ENCODE assay signal across 17 cellular contexts in genomic region chr5:97751556-97751955, GRCh38.
DNase-seq lines count a peak whose midpoint lies in the region; ATAC-seq and TF ChIP-seq lines count a peak whose summit lies in the region.
"Had no signal": no experiment of that assay in that cellular context is flagged by ENCODE, and none has a peak within 500 bp of the region (broad histone marks: within the 10 kb centered on the region; RNA-seq: fewer than 3 reads in every experiment).

No MANE protein-coding gene starts in this region.

- H3K4me3 ChIP-seq in hepatocyte: no peak overlapping the region
- H3K4me3 ChIP-seq: BLaER1, GM23338 had no signal

- intact Hi-C loops in left ventricle myocardium superior (cut with micrococcal nuclease) (no loop called here), cardiac septum (cut with DNase I) (no loop called here), posterior vena cava (cut with DNase I) (no loop called here)

- no peaks in the 10 kb centered on the region for H4K20me1 ChIP-seq in hepatocyte (ENCODE audit: insufficient read depth, poor library complexity, severe bottlenecking)
- H4K20me1 ChIP-seq: BLaER1 had no signal

- no peaks in the 10 kb centered on the region for H3K9me2 ChIP-seq in hepatocyte (replicated peaks; ENCODE audit: insufficient read depth)

- peak; percentile 57 for ATAC-seq in left ventricle myocardium superior
- ATAC-seq: CD8-positive, alpha-beta T cell; GM23338; HCT116 had no signal

- H3K79me2 ChIP-seq in hepatocyte: no peaks in the 10 kb centered on the region

- no peak overlapping the region for H3K27ac ChIP-seq in hepatocyte
- H3K27ac ChIP-seq: BLaER1, C4-2B had no signal

- no peak for DNase-seq in left ventricle myocardium superior
- DNase-seq in cardiac septum (ENCODE audit: low spot score): no peak
- DNase-seq in NCI-H69 (lab: John Stamatoyannopoulos, UW): peak; percentile 53
- DNase-seq in fibroblast of peridontal ligament (ENCODE audit: extremely low read depth): peak; percentile 6
- DNase-seq in posterior vena cava (ENCODE audit: low spot score): no peak
- DNase-seq in SKM-1 (lab: John Stamatoyannopoulos, UW; ENCODE audit: unreplicated experiment): no peak
- DNase-seq in hepatocyte (ENCODE audit: low spot score): no peak
- DNase-seq: Caco-2; CD4-positive, CD25-positive, alpha-beta regulatory T cell; CD8-positive, alpha-beta T cell; DMS153; DND-41; H9 had no signal

- H3K27me3 ChIP-seq in hepatocyte: no peaks in the 10 kb centered on the region
- H3K27me3 ChIP-seq: BLaER1 had no signal

- no peak overlapping the region for H2AFZ ChIP-seq in hepatocyte
- H2AFZ ChIP-seq: GM23338 had no signal

- no peaks in the 10 kb centered on the region for H3K36me3 ChIP-seq in hepatocyte (replicated peaks; ENCODE audit: insufficient read depth, low read depth)
- H3K36me3 ChIP-seq: BLaER1 had no signal

- no peaks in the 10 kb centered on the region for H3K9me3 ChIP-seq in hepatocyte (ENCODE audit: low read depth)
- H3K9me3 ChIP-seq: BLaER1, Caco-2 had no signal

- H3K4me1 ChIP-seq in hepatocyte (ENCODE audit: insufficient read depth): no peaks in the 10 kb centered on the region
- H3K4me1 ChIP-seq: BLaER1, Caco-2 had no signal

- no peak for TF ChIP-seq CTCF in hepatocyte (IDR thresholded peaks at IDR 0.05; ENCODE audit: poor library complexity)

- WGBS in hepatocyte (ENCODE audit: low lambda C conversion rate, missing lambda C conversion rate): 68% methylated on average over 1 of the region's 1 CpG

- no peak overlapping the region for H3K4me2 ChIP-seq in hepatocyte
- H3K4me2 ChIP-seq: BLaER1, GM23338 had no signal

Comparison
In these comparisons a context has a peak if more than half of its experiments do, and no peak if none do; other contexts are left out.
1. DNase-seq: peak in NCI-H69 (single experiment) and fibroblast of peridontal ligament (single experiment); none in left ventricle myocardium superior (single experiment), cardiac septum (single experiment), posterior vena cava (single experiment), SKM-1 (single experiment) and hepatocyte (single experiment).